In the genomic region with DNA sequence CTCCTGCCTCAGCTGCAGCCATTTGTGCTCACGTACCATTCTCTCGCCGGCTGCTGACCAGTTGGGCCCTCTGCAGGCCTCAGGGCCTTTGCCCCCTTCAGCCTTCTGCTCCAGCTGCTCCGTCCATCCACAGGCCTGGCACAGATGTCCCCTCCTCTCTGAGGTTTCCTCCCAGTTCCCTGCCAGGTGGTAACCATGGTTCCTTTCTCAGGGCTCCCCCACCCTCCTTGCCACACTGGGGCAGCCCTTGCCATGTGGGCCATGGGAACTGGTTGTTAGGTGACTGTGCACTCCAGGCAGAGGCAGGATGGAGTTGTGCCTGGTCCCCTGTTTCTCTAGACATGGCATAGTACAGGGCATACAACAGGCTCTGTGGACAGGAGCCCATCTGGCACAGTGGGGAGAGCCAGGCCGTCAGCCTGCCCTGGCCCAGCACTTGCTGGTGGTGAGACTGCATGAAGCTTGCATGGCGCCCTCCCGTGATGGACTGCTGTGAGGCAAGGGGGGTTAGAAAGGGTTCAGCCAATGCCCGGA, we compare ENCODE assay signal across 15 cellular contexts.
DNase-seq lines count a peak whose midpoint lies in the region; ATAC-seq, FAIRE-seq and TF ChIP-seq lines count a peak whose summit lies in the region.
"Had no signal": no experiment of that assay in that cellular context is flagged by ENCODE, and none has a peak within 500 bp of the region (broad histone marks: within the 10 kb centered on the region; RNA-seq: fewer than 3 reads in every experiment).

No MANE protein-coding gene starts in this region.

- ATAC-seq in activated CD4-positive, alpha-beta T cell treated with anti-CD3 and anti-CD28 coated beads for 36 hours, result no peak
- peak; percentile 71 to 77 (median 74) for ATAC-seq in pancreas

- CTCF ChIA-PET in activated CD4-positive, alpha-beta T cell treated with anti-CD3 and anti-CD28 coated beads for 36 hours (lab: Charles Lee), result interaction anchor here (0.7 kb wide), 2 partner anchors 595 to 1843 kb away, joined by 3 to 4 read pairs; no protein-coding TSS in a partner anchor

- 88% methylated on average over 7 to 8 of the region's 8 CpGs for WGBS in endodermal cell (ENCODE audit: insufficient coverage in 1 of 2, insufficient read length in 1 of 2), 2 experiments
- 52 to 58% methylated on average over 8 of the region's 8 CpGs for WGBS in pancreas, 2 donors

- no peak overlapping the region for H3K27ac ChIP-seq in endodermal cell (ENCODE audit: low read depth, low read length)
- peak overlapping the region; percentile 17 to 50 (median 28) for H3K27ac ChIP-seq in pancreas
- H3K27ac ChIP-seq: parathyroid adenoma, thyroid gland had no signal

- H3K9me3 ChIP-seq in endodermal cell (ENCODE audit: control insufficient read depth, low read length) (no peaks in the 10 kb centered on the region), pancreas (no peaks in the 10 kb centered on the region)
- H3K9me3 ChIP-seq: thyroid gland had no signal

- no peaks in the 10 kb centered on the region for H3K27me3 Mint-ChIP-seq in activated CD4-positive, alpha-beta T cell treated with anti-CD3 and anti-CD28 coated beads for 36 hours
- no peaks in the 10 kb centered on the region for H3K27me3 Mint-ChIP-seq in endodermal cell (ENCODE audit: insufficient read depth)

- H3K4me3 ChIP-seq in endodermal cell (ENCODE audit: low read length) (no peak overlapping the region), pancreas (no peak overlapping the region)
- H3K4me3 ChIP-seq: lung, thyroid gland had no signal

- intact Hi-C loops in activated CD4-positive, alpha-beta T cell treated with anti-CD3 and anti-CD28 coated beads for 36 hours (cut with DNase I, micrococcal nuclease), result loop anchor here in 1 of 2 experiments (5.0 kb wide), 1 partner anchor 240 kb away; no protein-coding TSS in a partner anchor
- intact Hi-C loops in pancreas (cut with DNase I), result no loop called here

- no peak for TF ChIP-seq CTCF in endodermal cell (conservative IDR thresholded peaks at IDR 0.05)
- TF ChIP-seq CTCF in pancreas (IDR thresholded peaks at IDR 0.05), result no peak

- FAIRE-seq in pancreas (lab: Jason Lieb, UNC), result no peak
- no peak for FAIRE-seq in HTR-8/SVneo (lab: Jason Lieb, UNC)
- FAIRE-seq: A204.1 had no signal

- in situ Hi-C loops in ACHN (cut with HindIII; ENCODE audit: low pct_ligation_motif_present, low pct_unique_long_range_greater_than_20kb, low sequenced_read_pairs), result no loop called here

- H3K27ac Mint-ChIP-seq in activated CD4-positive, alpha-beta T cell treated with anti-CD3 and anti-CD28 coated beads for 36 hours, result peak overlapping the region; percentile 45
- H3K27ac Mint-ChIP-seq in endodermal cell, result no peak overlapping the region

- no peaks in the 10 kb centered on the region for H3K9me3 Mint-ChIP-seq in activated CD4-positive, alpha-beta T cell treated with anti-CD3 and anti-CD28 coated beads for 36 hours (ENCODE audit: low read depth)
- no peaks in the 10 kb centered on the region for H3K9me3 Mint-ChIP-seq in endodermal cell

- H3K27me3 ChIP-seq in endodermal cell (ENCODE audit: control insufficient read depth, insufficient read depth, low read length, poor library complexity, severe bottlenecking), result no peaks in the 10 kb centered on the region
- H3K27me3 ChIP-seq in pancreas, result no peaks in the 10 kb centered on the region
- H3K27me3 ChIP-seq: thyroid gland had no signal

- no peak overlapping the region for H3K9ac ChIP-seq in endodermal cell (ENCODE audit: extremely low read depth, low read length, poor library complexity, severe bottlenecking)
- H3K9ac ChIP-seq: parathyroid adenoma had no signal

- H3K4me1 Mint-ChIP-seq in activated CD4-positive, alpha-beta T cell treated with anti-CD3 and anti-CD28 coated beads for 36 hours, result peaks cover 72% of the 10 kb centered on the region
- no peaks in the 10 kb centered on the region for H3K4me1 Mint-ChIP-seq in endodermal cell

- no peak overlapping the region for H3K4me3 Mint-ChIP-seq in activated CD4-positive, alpha-beta T cell treated with anti-CD3 and anti-CD28 coated beads for 36 hours
- no peak overlapping the region for H3K4me3 Mint-ChIP-seq in endodermal cell

- peaks cover 5% of the 10 kb centered on the region for H3K36me3 Mint-ChIP-seq in activated CD4-positive, alpha-beta T cell treated with anti-CD3 and anti-CD28 coated beads for 36 hours (ENCODE audit: low read depth)
- no peaks in the 10 kb centered on the region for H3K36me3 Mint-ChIP-seq in endodermal cell (ENCODE audit: low read depth)

- POLR2A ChIA-PET in activated CD4-positive, alpha-beta T cell treated with anti-CD3 and anti-CD28 coated beads for 36 hours (lab: Charles Lee), result no interaction called here

- H3K4me1 ChIP-seq in endodermal cell (ENCODE audit: control insufficient read depth, insufficient read depth, low read length), result peaks cover 3% of the 10 kb centered on the region
- peaks cover 26 to 39% (median 37%) of the 10 kb centered on the region in 3 donors for H3K4me1 ChIP-seq in pancreas
- H3K4me1 ChIP-seq: parathyroid adenoma had no signal

- DNase-seq in activated CD4-positive, alpha-beta T cell treated with anti-CD3 and anti-CD28 coated beads for 36 hours, result no peak
- no peak for DNase-seq in activated CD4-positive, alpha-beta T cell treated with anti-CD3 and anti-CD28 coated beads for 1 hour
- peak; percentile 32 for DNase-seq in NCI-H524 treated with DMSO at 0.1 percent for 48 hours (lab: John Stamatoyannopoulos, UW)
- DNase-seq in endodermal cell, result peak; percentile 63
- DNase-seq in pancreas, result peak; percentile 64 to 90 (median 84)
- no peak for DNase-seq in ACHN
- DNase-seq in DMS79 (lab: John Stamatoyannopoulos, UW), result no peak
- no peak for DNase-seq in HTR-8/SVneo (ENCODE audit: insufficient read length, low spot score)
- DNase-seq: IMR-90, NCI-H1105, NCI-H446 treated with DMSO at 0.1 percent for 48 hours, thyroid gland had no signal

- no peaks in the 10 kb centered on the region for H3K36me3 ChIP-seq in endodermal cell (ENCODE audit: control insufficient read depth, insufficient read depth, low read length)
- no peaks in the 10 kb centered on the region for H3K36me3 ChIP-seq in pancreas
- H3K36me3 ChIP-seq: thyroid gland had no signal

Comparison
In these comparisons a context has a peak if more than half of its experiments do, and no peak if none do; other contexts are left out.
1. DNase-seq: peak in NCI-H524 treated with DMSO at 0.1 percent for 48 hours (single experiment), endodermal cell (single experiment) and pancreas (6 of 6); none in activated CD4-positive, alpha-beta T cell treated with anti-CD3 and anti-CD28 coated beads for 36 hours (single experiment), activated CD4-positive, alpha-beta T cell treated with anti-CD3 and anti-CD28 coated beads for 1 hour (single experiment), ACHN (single experiment), DMS79 (single experiment) and HTR-8/SVneo (single experiment).